In the genomic region with DNA sequence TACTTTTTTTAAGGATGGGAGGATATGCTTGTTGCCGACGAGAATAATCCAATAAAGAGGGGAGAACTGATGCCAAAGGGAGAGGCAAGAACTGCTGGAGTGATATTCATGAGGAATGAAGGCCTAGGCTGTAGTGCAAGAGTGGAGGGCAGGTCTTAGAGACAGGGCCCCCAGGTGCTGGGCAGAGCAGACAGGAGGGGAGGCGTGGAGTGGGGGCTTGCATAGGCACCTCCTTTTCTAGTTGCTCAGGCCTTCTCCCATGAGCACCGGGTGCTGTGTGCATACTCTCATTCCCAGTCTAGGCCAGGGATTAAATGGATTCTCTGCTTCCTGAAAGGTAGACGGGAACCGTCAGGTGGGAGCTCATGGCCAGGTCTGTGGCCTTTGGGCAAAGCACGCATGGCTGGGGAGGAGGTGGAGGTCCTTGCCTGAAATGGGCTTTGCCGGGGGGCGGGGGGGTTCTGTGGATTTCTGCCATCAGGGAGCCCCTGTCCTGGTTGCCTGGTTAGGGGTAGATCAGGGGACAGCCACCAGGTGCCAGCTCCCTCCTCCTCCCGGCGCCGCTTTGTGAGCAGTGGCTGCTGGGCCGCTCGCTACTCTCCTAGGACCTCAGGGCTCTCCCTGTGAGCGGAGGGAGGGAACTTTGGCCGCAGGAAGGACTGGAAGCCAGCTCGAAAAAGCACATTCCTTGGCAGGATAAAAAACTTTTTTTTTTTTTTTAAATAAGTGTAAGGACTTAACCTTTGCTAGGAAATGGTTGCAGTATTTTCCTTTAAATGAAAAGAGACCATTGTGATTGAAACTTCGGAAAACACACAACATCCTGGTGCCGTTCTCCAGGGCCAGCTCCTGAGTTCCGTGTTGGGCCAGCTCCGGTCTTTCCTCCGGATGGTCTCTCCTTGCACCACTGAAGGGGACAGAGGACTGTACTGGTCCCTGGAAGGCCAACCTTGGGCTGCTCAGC, we compare ENCODE assay signal across 15 cellular contexts.
DNase-seq lines count a peak whose midpoint lies in the region; TF ChIP-seq lines count a peak whose summit lies in the region.
"Had no signal": no experiment of that assay in that cellular context is flagged by ENCODE, and none has a peak within 500 bp of the region (broad histone marks: within the 10 kb centered on the region; RNA-seq: fewer than 3 reads in every experiment).

No MANE protein-coding gene starts in this region.

- no peak overlapping the region for H3K9ac ChIP-seq in stomach smooth muscle (ENCODE audit: low read length in 2 of 2)

- H3K27ac ChIP-seq in adipose tissue (ENCODE audit: low read depth, low read length) (peak overlapping the region; percentile 59), stomach smooth muscle (ENCODE audit: low read length) (peak overlapping the region; percentile 67)
- H3K27ac ChIP-seq: PC-9 had no signal

- H3K4me1 ChIP-seq in stomach smooth muscle (ENCODE audit: control insufficient read depth, insufficient read depth, low read length) = peaks cover 28% of the 10 kb centered on the region

- DNase-seq in fibroblast of mammary gland (ENCODE audit: low read depth) = peak; percentile 14
- peak; percentile 20 for DNase-seq in midbrain (lab: John Stamatoyannopoulos, UW)
- DNase-seq in NCI-H2171 (lab: John Stamatoyannopoulos, UW) = no peak
- no peak for DNase-seq in NCI-H1930 (lab: John Stamatoyannopoulos, UW)
- no peak for DNase-seq in GM19238 (ENCODE audit: insufficient read length, low spot score)
- no peak for DNase-seq in stimulated activated CD4-positive, alpha-beta T cell treated with anti-CD3 and anti-CD28 coated beads, Interleukin-2, amount 100 ng/mL, for 48 hours
- DNase-seq: activated naive CD8-positive, alpha-beta T cell treated with anti-CD3 and anti-CD28 coated beads for 36 hours; AML-193; DMS79 treated with DMSO at 0.1 percent for 48 hours; HFFc6; Kasumi-1; NCI-H2227 treated with DMSO at 0.1 percent for 48 hours; PC-9 had no signal

- TF ChIP-seq CTCF in fibroblast of mammary gland (conservative IDR thresholded peaks at IDR 0.05; ENCODE audit: control insufficient read depth, insufficient read depth, low read depth, low read length) = no peak

- WGBS in adipose tissue, 3 donors = 42 to 73% (median 50%) methylated on average over 21 to 22 of the region's 22 CpGs

- no peaks in the 10 kb centered on the region for H3K27me3 ChIP-seq in stomach smooth muscle (ENCODE audit: control insufficient read depth in 1 of 2, insufficient read depth in 2 of 2, low read length in 2 of 2)

- no peaks in the 10 kb centered on the region for H3K36me3 ChIP-seq in stomach smooth muscle (ENCODE audit: control insufficient read depth in 2 of 2, insufficient read depth in 2 of 2, low read length in 2 of 2)

- H3K4me3 ChIP-seq in fibroblast of mammary gland (ENCODE audit: control insufficient read depth, low read depth, low read length) (no peak overlapping the region), stomach smooth muscle (ENCODE audit: low read length in 2 of 2) (no peak overlapping the region)
- H3K4me3 ChIP-seq: PC-9 had no signal

- no peaks in the 10 kb centered on the region for H3K9me3 ChIP-seq in stomach smooth muscle (ENCODE audit: control insufficient read depth in 2 of 2, low read length in 2 of 2)

Comparison
In these comparisons a context has a peak if more than half of its experiments do, and no peak if none do; other contexts are left out.
1. DNase-seq: peak in fibroblast of mammary gland (single experiment) and midbrain (single experiment); none in NCI-H2171 (single experiment), NCI-H1930 (0 of 2), GM19238 (single experiment) and stimulated activated CD4-positive, alpha-beta T cell treated with anti-CD3 and anti-CD28 coated beads, Interleukin-2, amount 100 ng/mL, for 48 hours (0 of 2).